1 cellular context compared by ENCODE assay signal in genomic region chr1:16076003-16076870, GRCh38.
TF ChIP-seq lines count a peak whose summit lies in the region.

No MANE protein-coding gene starts in this region.

TF ChIP-seq in SK-N-SH treated with all-trans-retinoic acid at 6 μM for 48 hours, 23 proteins besides CTCF, POLR2A, EP300 and RAD21 (continued from another document):
- no peak for TF ChIP-seq CREB5 (CRISPR knock-in tag; IDR thresholded peaks at IDR 0.05; ENCODE audit: low read depth)
